In genomic region chr6:29710281-29710941, GRCh38 we compare ENCODE assay signal across 32 cellular contexts. TPM values are rescaled to one million over a fixed set of nuclear protein-coding genes. Genes with fewer than 3 reads are reported as not detected.
DNase-seq lines count a peak whose midpoint lies in the region; ATAC-seq and TF ChIP-seq lines count a peak whose summit lies in the region.
"Had no signal": no experiment of that assay in that cellular context is flagged by ENCODE, and none has a peak within 500 bp of the region (broad histone marks: within the 10 kb centered on the region; RNA-seq: fewer than 3 reads in every experiment).

No MANE protein-coding gene starts in this region.

- H3K36me3 ChIP-seq in naive thymus-derived CD4-positive, alpha-beta T cell (ENCODE audit: control insufficient read depth in 2 of 3, insufficient read depth in 3 of 3, low read length in 3 of 3), result no peaks in the 10 kb centered on the region
- H3K36me3 ChIP-seq: ovary, Peyer's patch, thoracic aorta, uterus had no signal

- peak overlapping the region; percentile 77 for H3K27ac Mint-ChIP-seq in activated CD4-positive, alpha-beta T cell treated with anti-CD3 and anti-CD28 coated beads, Interleukin-2, amount 10 ng/mL, durations not matched to agents 7 days and 5 days
- H3K27ac Mint-ChIP-seq in CD4-positive, alpha-beta T cell, result peak overlapping the region; percentile 83
- peak overlapping the region; percentile 75 for H3K27ac Mint-ChIP-seq in activated CD8-positive, alpha-beta T cell treated with anti-CD3 and anti-CD28 coated beads for 36 hours
- H3K27ac Mint-ChIP-seq in naive thymus-derived CD4-positive, alpha-beta T cell, result peak overlapping the region; percentile 59 to 90 (median 78)
- H3K27ac Mint-ChIP-seq: nephron had no signal

- H3K4me3 ChIP-seq in naive thymus-derived CD4-positive, alpha-beta T cell (ENCODE audit: low read length), result no peak overlapping the region
- H3K4me3 ChIP-seq: mucosa of descending colon, ovary, Peyer's patch, thoracic aorta, uterus had no signal

- H3K27me3 Mint-ChIP-seq in activated CD4-positive, alpha-beta T cell treated with anti-CD3 and anti-CD28 coated beads, Interleukin-2, amount 10 ng/mL, durations not matched to agents 7 days and 5 days, result no peaks in the 10 kb centered on the region
- H3K27me3 Mint-ChIP-seq in CD4-positive, alpha-beta T cell, result no peaks in the 10 kb centered on the region
- H3K27me3 Mint-ChIP-seq in activated CD8-positive, alpha-beta T cell treated with anti-CD3 and anti-CD28 coated beads for 36 hours, result no peaks in the 10 kb centered on the region
- H3K27me3 Mint-ChIP-seq in naive thymus-derived CD4-positive, alpha-beta T cell, result peaks cover 0 to 7% (median 0%) of the 10 kb centered on the region in 5 donors
- H3K27me3 Mint-ChIP-seq: CD4-positive, CD25-positive, alpha-beta regulatory T cell had no signal

- peaks cover 61% of the 10 kb centered on the region for H3K4me1 Mint-ChIP-seq in activated CD4-positive, alpha-beta T cell treated with anti-CD3 and anti-CD28 coated beads, Interleukin-2, amount 10 ng/mL, durations not matched to agents 7 days and 5 days
- peaks cover 88% of the 10 kb centered on the region for H3K4me1 Mint-ChIP-seq in CD4-positive, alpha-beta T cell (ENCODE audit: low read depth)
- H3K4me1 Mint-ChIP-seq in activated CD8-positive, alpha-beta T cell treated with anti-CD3 and anti-CD28 coated beads for 36 hours (ENCODE audit: low read depth), result peaks cover 77% of the 10 kb centered on the region
- H3K4me1 Mint-ChIP-seq in naive thymus-derived CD4-positive, alpha-beta T cell, result peaks cover 25 to 99% (median 86%) of the 10 kb centered on the region in 7 donors

- H3K9me3 Mint-ChIP-seq in activated CD4-positive, alpha-beta T cell treated with anti-CD3 and anti-CD28 coated beads, Interleukin-2, amount 10 ng/mL, durations not matched to agents 7 days and 5 days, result peaks cover 3% of the 10 kb centered on the region
- no peaks in the 10 kb centered on the region for H3K9me3 Mint-ChIP-seq in CD4-positive, alpha-beta T cell
- no peaks in the 10 kb centered on the region for H3K9me3 Mint-ChIP-seq in activated CD8-positive, alpha-beta T cell treated with anti-CD3 and anti-CD28 coated beads for 36 hours
- peaks cover 0 to 3% (median 0%) of the 10 kb centered on the region in 11 donors for H3K9me3 Mint-ChIP-seq in naive thymus-derived CD4-positive, alpha-beta T cell
- H3K9me3 Mint-ChIP-seq: CD4-positive, CD25-positive, alpha-beta regulatory T cell; nephron had no signal

- TF ChIP-seq CTCF in CD4-positive, alpha-beta T cell (IDR thresholded peaks at IDR 0.05), result no peak
- no peak for TF ChIP-seq CTCF in activated CD8-positive, alpha-beta T cell treated with anti-CD3 and anti-CD28 coated beads for 36 hours (IDR thresholded peaks at IDR 0.05)

- no peak for ATAC-seq in CD4-positive, alpha-beta T cell (ENCODE audit: poor library complexity)
- peak; percentile 8 for ATAC-seq in activated CD8-positive, alpha-beta T cell treated with anti-CD3 and anti-CD28 coated beads for 36 hours
- no peak for ATAC-seq in naive thymus-derived CD4-positive, alpha-beta T cell
- ATAC-seq: HCT116, left colon, mucosa of descending colon had no signal

- H3K9me3 ChIP-seq in CD4-positive, alpha-beta T cell (ENCODE audit: control insufficient read depth, low read length), result no peaks in the 10 kb centered on the region
- no peaks in the 10 kb centered on the region for H3K9me3 ChIP-seq in naive thymus-derived CD4-positive, alpha-beta T cell (ENCODE audit: control insufficient read depth in 2 of 3, low read length in 3 of 3)
- H3K9me3 ChIP-seq: mucosa of descending colon, ovary, Peyer's patch, thoracic aorta, uterus had no signal

- POLR2A ChIA-PET in activated CD4-positive, alpha-beta T cell treated with anti-CD3 and anti-CD28 coated beads, Interleukin-2, amount 10 ng/mL, durations not matched to agents 7 days and 5 days (lab: Charles Lee), result interaction anchor here (0.6 kb wide), 2 partner anchors 39 to 162 kb away, joined by 3 to 5 read pairs; no protein-coding TSS in a partner anchor
- POLR2A ChIA-PET in CD4-positive, alpha-beta T cell (lab: Charles Lee), result interaction anchor here (2.5 to 3.4 kb wide), 4 partner anchors 12 to 39 kb away, joined by 21 to 65 read pairs (median 40); partner anchors contain the start of gene HLA-F
- POLR2A ChIA-PET in activated CD8-positive, alpha-beta T cell treated with anti-CD3 and anti-CD28 coated beads for 36 hours (lab: Charles Lee), result interaction anchor here (0.6 to 1.4 kb wide), 3 partner anchors 11 to 39 kb away, joined by 3 to 4 read pairs (median 3); no protein-coding TSS in a partner anchor
- POLR2A ChIA-PET in naive thymus-derived CD4-positive, alpha-beta T cell (lab: Charles Lee), result interaction anchor here (0.6 to 5.8 kb wide), 5 partner anchors 11 to 241 kb away, joined by 3 to 46 read pairs (median 33); partner anchors contain the start of gene HLA-F

- H3K36me3 Mint-ChIP-seq in activated CD4-positive, alpha-beta T cell treated with anti-CD3 and anti-CD28 coated beads, Interleukin-2, amount 10 ng/mL, durations not matched to agents 7 days and 5 days (ENCODE audit: low read depth), result peaks cover 2% of the 10 kb centered on the region
- no peaks in the 10 kb centered on the region for H3K36me3 Mint-ChIP-seq in CD4-positive, alpha-beta T cell (ENCODE audit: low read depth)
- H3K36me3 Mint-ChIP-seq in activated CD8-positive, alpha-beta T cell treated with anti-CD3 and anti-CD28 coated beads for 36 hours (ENCODE audit: low read depth), result no peaks in the 10 kb centered on the region
- peaks cover 0 to 4% (median 0%) of the 10 kb centered on the region in 5 donors for H3K36me3 Mint-ChIP-seq in naive thymus-derived CD4-positive, alpha-beta T cell
- H3K36me3 Mint-ChIP-seq: CD4-positive, CD25-positive, alpha-beta regulatory T cell had no signal

- intact Hi-C loops in CD4-positive, alpha-beta T cell (cut with DNase I, micrococcal nuclease), result no loop called here
- intact Hi-C loops in activated CD8-positive, alpha-beta T cell treated with anti-CD3 and anti-CD28 coated beads for 36 hours (cut with micrococcal nuclease), result no loop called here
- intact Hi-C loops in naive thymus-derived CD4-positive, alpha-beta T cell (cut with micrococcal nuclease), result no loop called here

- peak overlapping the region; percentile 32 for H3K4me3 Mint-ChIP-seq in activated CD4-positive, alpha-beta T cell treated with anti-CD3 and anti-CD28 coated beads, Interleukin-2, amount 10 ng/mL, durations not matched to agents 7 days and 5 days
- peak overlapping the region; percentile 45 for H3K4me3 Mint-ChIP-seq in CD4-positive, alpha-beta T cell
- H3K4me3 Mint-ChIP-seq in activated CD8-positive, alpha-beta T cell treated with anti-CD3 and anti-CD28 coated beads for 36 hours, result no peak overlapping the region
- peak overlapping the region; percentile 51 to 77 (median 65) for H3K4me3 Mint-ChIP-seq in naive thymus-derived CD4-positive, alpha-beta T cell
- H3K4me3 Mint-ChIP-seq: nephron had no signal

- H3K4me1 ChIP-seq in naive thymus-derived CD4-positive, alpha-beta T cell (ENCODE audit: control insufficient read depth in 2 of 2, insufficient read depth in 2 of 2, low read length in 2 of 2), result peaks cover 54 to 85% of the 10 kb centered on the region in 2 donors
- H3K4me1 ChIP-seq: Peyer's patch, uterus had no signal

- no peaks in the 10 kb centered on the region for H3K27me3 ChIP-seq in CD4-positive, alpha-beta T cell (ENCODE audit: control insufficient read depth, insufficient read depth, low read length)
- H3K27me3 ChIP-seq in naive thymus-derived CD4-positive, alpha-beta T cell (ENCODE audit: control insufficient read depth in 2 of 2, insufficient read depth in 2 of 2, low read length in 2 of 2), result no peaks in the 10 kb centered on the region
- H3K27me3 ChIP-seq: ovary, Peyer's patch, uterus had no signal

- CTCF ChIA-PET in activated CD4-positive, alpha-beta T cell treated with anti-CD3 and anti-CD28 coated beads, Interleukin-2, amount 10 ng/mL, durations not matched to agents 7 days and 5 days (lab: Charles Lee), result interaction anchor here (0.8 to 2.8 kb wide), 2 partner anchors 11 to 61 kb away, joined by 3 to 13 read pairs; no protein-coding TSS in a partner anchor
- CTCF ChIA-PET in CD4-positive, alpha-beta T cell (lab: Charles Lee), result no interaction called here
- CTCF ChIA-PET in activated CD8-positive, alpha-beta T cell treated with anti-CD3 and anti-CD28 coated beads for 36 hours (lab: Charles Lee), result interaction anchor here (1.1 to 3.2 kb wide), 4 partner anchors 8 to 15 kb away, joined by 3 to 8 read pairs (median 6); partner anchors contain the start of gene HLA-F
- CTCF ChIA-PET in naive thymus-derived CD4-positive, alpha-beta T cell (lab: Charles Lee), result interaction anchor here (0.7 to 0.9 kb wide), 2 partner anchors 24 to 27 kb away, joined by 3 to 4 read pairs; no protein-coding TSS in a partner anchor

- no peak overlapping the region for H3K27ac ChIP-seq in CD4-positive, alpha-beta T cell (ENCODE audit: low read depth, low read length)
- peak overlapping the region; percentile 62 for H3K27ac ChIP-seq in naive thymus-derived CD4-positive, alpha-beta T cell (ENCODE audit: low read depth, low read length)
- H3K27ac ChIP-seq: ovary, thoracic aorta, uterus had no signal

- no peak for DNase-seq in activated CD4-positive, alpha-beta T cell treated with anti-CD3 and anti-CD28 coated beads, Interleukin-2, amount 10 ng/mL, durations not matched to agents 7 days and 5 days
- no peak for DNase-seq in activated CD4-positive, alpha-beta T cell treated with anti-CD3 and anti-CD28 coated beads for 48 hours
- no peak for DNase-seq in CD4-positive, alpha-beta T cell
- peak; percentile 33 for DNase-seq in activated CD8-positive, alpha-beta T cell treated with anti-CD3 and anti-CD28 coated beads for 36 hours
- no peak for DNase-seq in naive thymus-derived CD4-positive, alpha-beta T cell
- DNase-seq in NCI-H2196 treated with DMSO at 0.1 percent for 48 hours (lab: John Stamatoyannopoulos, UW; ENCODE audit: unreplicated experiment) (no peak), Kasumi-1 (lab: John Stamatoyannopoulos, UW) (no peak)
- no peak for DNase-seq in stimulated activated naive CD4-positive, alpha-beta T cell treated with Interleukin-2 at 50 U/mL for 16 hours (lab: John Stamatoyannopoulos, UW)
- DNase-seq: activated CD4-positive, alpha-beta T cell treated with anti-CD3 and anti-CD28 coated beads, Interleukin-2, amount 50 U/mL, for 1 hour; activated gamma-delta T cell treated with Interleukin-2 at 50 U/mL for 16 hours; amygdala; CD4-positive, CD25-positive, alpha-beta regulatory T cell; effector CD4-positive, alpha-beta T cell; hypothalamus; IMR-90; left colon; mucosa of descending colon; MV-4-11; NCI-H146; NCI-H82; ovary; Peyer's patch; SHP77; stimulated activated naive CD4-positive, alpha-beta T cell; uterus had no signal

RNA-seq across cellular contexts. Expression of gene HLA-F, which starts 12.8 kb away (rescaled TPM):
- 100 to 1,000 TPM; 315 to 372 TPM for total RNA-seq in activated CD4-positive, alpha-beta T cell treated with anti-CD3 and anti-CD28 coated beads, Interleukin-2, amount 10 ng/mL, durations not matched to agents 7 days and 5 days
- 100 to 1,000 TPM; 560 TPM for total RNA-seq in CD4-positive, alpha-beta T cell
- total RNA-seq in activated CD8-positive, alpha-beta T cell treated with anti-CD3 and anti-CD28 coated beads for 36 hours, result 100 to 1,000 TPM; 172 TPM
- 100 to 1,000 TPM; 502 to 678 (median 522) TPM for total RNA-seq in naive thymus-derived CD4-positive, alpha-beta T cell
- polyA plus RNA-seq in naive thymus-derived CD4-positive, alpha-beta T cell, result 100 to 1,000 TPM; 348 to 498 TPM
- total RNA-seq: IMR-90 had no signal
- polyA plus RNA-seq: IMR-90 had no signal

RNA-seq across cellular contexts. Expression of gene ZFP57, which starts 29.5 kb away (rescaled TPM):
- total RNA-seq in activated CD4-positive, alpha-beta T cell treated with anti-CD3 and anti-CD28 coated beads, Interleukin-2, amount 10 ng/mL, durations not matched to agents 7 days and 5 days, result not detected
- not detected for total RNA-seq in CD4-positive, alpha-beta T cell
- total RNA-seq in activated CD8-positive, alpha-beta T cell treated with anti-CD3 and anti-CD28 coated beads for 36 hours, result not detected
- total RNA-seq in naive thymus-derived CD4-positive, alpha-beta T cell, result 1 to 10 TPM in 2 of 5 experiments, not detected in 3; 1.7 to 2.3 TPM
- polyA plus RNA-seq in naive thymus-derived CD4-positive, alpha-beta T cell, result 1 to 10 TPM in 1 of 2 donors, not detected in 1; 3.3 TPM
- total RNA-seq: IMR-90, left colon, mucosa of descending colon, NCI-H460, skeletal muscle tissue had no signal
- polyA plus RNA-seq: IMR-90 had no signal

RNA-seq across cellular contexts. Expression of gene MOG, which starts 53.5 kb away (rescaled TPM):
- total RNA-seq in activated CD4-positive, alpha-beta T cell treated with anti-CD3 and anti-CD28 coated beads, Interleukin-2, amount 10 ng/mL, durations not matched to agents 7 days and 5 days, result not detected
- not detected for total RNA-seq in CD4-positive, alpha-beta T cell
- total RNA-seq in activated CD8-positive, alpha-beta T cell treated with anti-CD3 and anti-CD28 coated beads for 36 hours, result not detected
- not detected for total RNA-seq in naive thymus-derived CD4-positive, alpha-beta T cell
- not detected for polyA plus RNA-seq in naive thymus-derived CD4-positive, alpha-beta T cell
- total RNA-seq: CD4-positive, CD25-positive, alpha-beta regulatory T cell; IMR-90; left colon; lung microvascular endothelial cell; mucosa of descending colon; NCI-H460; Peyer's patch; renal cortical epithelial cell; skeletal muscle tissue; thoracic aorta; uterus had no signal
- polyA plus RNA-seq: CD4-positive, CD25-positive, alpha-beta regulatory T cell; IMR-90 had no signal
